Comparison of ENCODE assay signal across 16 cellular contexts in genomic region chr6:98634569-98634968, GRCh38.
"Had no signal": no experiment of that assay in that cellular context is flagged by ENCODE, and none has a peak within 500 bp of the region (broad histone marks: within the 10 kb centered on the region; RNA-seq: fewer than 3 reads in every experiment).

No MANE protein-coding gene starts in this region.

- H3K27me3 ChIP-seq: foreskin keratinocyte, heart left ventricle, right lobe of liver had no signal

- DNase-seq: activated CD4-positive, alpha-beta T cell treated with anti-CD3 and anti-CD28 coated beads, Interleukin-2, amount 50 U/mL, for 48 hours; activated gamma-delta T cell; activated T-cell treated with anti-CD3 and anti-CD28 coated beads, Interleukin-2, amount 50 U/mL, for 4 hours; heart left ventricle; kidney glomerular epithelial cell; mucosa of descending colon; naive thymus-derived CD8-positive, alpha-beta T cell; occipital lobe; psoas muscle; right lobe of liver; stimulated activated CD4-positive, alpha-beta T cell treated with anti-CD3 and anti-CD28 coated beads, Interleukin-1b, Interleukin-23, amount 100 ng/mL, for 48 hours; substantia nigra had no signal

- H3K27ac ChIP-seq: foreskin keratinocyte, heart left ventricle, psoas muscle, right lobe of liver had no signal

- H3K36me3 ChIP-seq: heart left ventricle, right lobe of liver had no signal

- H3K4me3 ChIP-seq: heart left ventricle, lung, mucosa of descending colon, psoas muscle, right lobe of liver had no signal

- H3K4me1 ChIP-seq: foreskin keratinocyte, heart left ventricle, psoas muscle, right lobe of liver had no signal

- ATAC-seq: activated CD4-positive, CD25-positive, alpha-beta regulatory T cell treated with anti-CD3 and anti-CD28 coated beads, Interleukin-2, amount 50 U/mL, for 24 hours; activated T-cell treated with anti-CD3 and anti-CD28 coated beads, Interleukin-2, amount 50 U/mL, for 4 hours; foreskin keratinocyte; heart left ventricle; mucosa of descending colon; naive thymus-derived CD8-positive, alpha-beta T cell; psoas muscle; right lobe of liver; stimulated activated memory B cell treated with anti-CD40 and anti-IgM and Interleukin-4, amounts not matched to agents 10 μg/mL and 1 μg/mL and 100 μg/mL, for 72 hours had no signal

- H3K9me3 ChIP-seq: heart left ventricle, mucosa of descending colon, psoas muscle, right lobe of liver had no signal
